ENCODE assay signal across 6 cellular contexts in the genomic region with DNA sequence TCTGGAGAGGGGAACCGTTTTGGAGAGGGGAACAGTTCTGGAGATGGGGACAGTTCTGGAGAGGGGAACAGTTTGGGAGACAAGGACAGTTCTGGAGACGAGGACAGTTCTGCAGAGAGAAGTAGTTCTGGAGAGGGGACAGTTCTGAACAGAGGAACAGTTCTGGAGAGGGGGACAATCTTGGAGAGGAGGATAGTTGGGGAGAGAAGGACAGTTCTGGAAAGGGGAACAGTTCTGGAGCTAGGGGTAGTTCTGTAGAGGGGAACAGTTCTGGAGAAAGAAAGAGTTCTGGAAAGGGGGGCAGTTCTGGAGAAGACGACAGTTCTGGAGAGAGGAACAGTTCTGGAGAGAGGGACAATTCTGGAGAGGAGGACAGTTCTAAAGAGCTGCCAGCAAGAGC.
"Had no signal": no experiment of that assay in that cellular context is flagged by ENCODE, and none has a peak within 500 bp of the region (broad histone marks: within the 10 kb centered on the region; RNA-seq: fewer than 3 reads in every experiment).

No MANE protein-coding gene starts in this region.

- H3K4me3 Mint-ChIP-seq: IgD-negative memory B cell had no signal

- ATAC-seq: HepG2, K562 had no signal

- DNase-seq: IMR-90, KBM-7, KG1 had no signal

- H3K4me1 Mint-ChIP-seq: IgD-negative memory B cell had no signal

- H3K27ac Mint-ChIP-seq: IgD-negative memory B cell had no signal

- H3K27me3 Mint-ChIP-seq: IgD-negative memory B cell had no signal
